Comparison of ENCODE assay signal across 8 cellular contexts in genomic region chrX:25601323-25601722, GRCh38.
"Had no signal": no experiment of that assay in that cellular context is flagged by ENCODE, and none has a peak within 500 bp of the region (broad histone marks: within the 10 kb centered on the region; RNA-seq: fewer than 3 reads in every experiment).

No MANE protein-coding gene starts in this region.

- H3K27me3 Mint-ChIP-seq: IgD-negative memory B cell had no signal

- H3K36me3 Mint-ChIP-seq: IgD-negative memory B cell had no signal

- H3K27ac ChIP-seq: HL-60 had no signal

- ATAC-seq: GM23338, HCT116 had no signal

- H2AFZ ChIP-seq: GM23338 had no signal

- H3K27ac Mint-ChIP-seq: GM23338, HFFc6, IgD-negative memory B cell had no signal

- H3K36me3 ChIP-seq: HAP-1 had no signal

- H3K9me3 ChIP-seq: HAP-1 had no signal

- DNase-seq: H7, HFFc6, KG1 had no signal

- H3K4me3 ChIP-seq: GM23338, HAP-1 had no signal

- H3K4me2 ChIP-seq: GM23338 had no signal

- H3K4me3 Mint-ChIP-seq: GM23338, HFFc6, IgD-negative memory B cell had no signal

- H3K4me1 Mint-ChIP-seq: IgD-negative memory B cell had no signal

- H3K4me1 ChIP-seq: HAP-1 had no signal
